ENCODE assay signal across 1 cellular context in genomic region chr22:46026907-46027218, GRCh38.
TF ChIP-seq lines count a peak whose summit lies in the region.

No MANE protein-coding gene starts in this region.

TF ChIP-seq in HepG2, 621 proteins besides CTCF, POLR2A, EP300 and RAD21 (continued from another document):
- TF ChIP-seq HMGXB4 (CRISPR knock-in tag; IDR thresholded peaks at IDR 0.05; ENCODE audit: borderline replicate concordance in 1 of 2, low read depth in 1 of 2), result no peak
- no peak for TF ChIP-seq HCFC1 (IDR thresholded peaks at IDR 0.05; ENCODE audit: low read depth, low read length)
- no peak for TF ChIP-seq ZBTB42 (CRISPR knock-in tag; IDR thresholded peaks at IDR 0.05)
- TF ChIP-seq ZFAT (CRISPR knock-in tag; conservative IDR thresholded peaks at IDR 0.05), result no peak
- TF ChIP-seq DNMT1 (CRISPR knock-in tag; IDR thresholded peaks at IDR 0.05), result no peak
- TF ChIP-seq, protein P1, sequence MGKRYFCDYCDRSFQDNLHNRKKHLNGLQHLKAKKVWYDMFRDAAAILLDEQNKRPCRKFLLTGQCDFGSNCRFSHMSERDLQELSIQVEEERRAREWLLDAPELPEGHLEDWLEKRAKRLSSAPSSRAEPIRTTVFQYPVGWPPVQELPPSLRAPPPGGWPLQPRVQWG (CRISPR knock-in tag; IDR thresholded peaks at IDR 0.05; ENCODE audit: borderline replicate concordance, low read depth), result no peak
